In genomic region chr2:77228379-77228778, GRCh38 we compare ENCODE assay signal across 18 cellular contexts.
DNase-seq lines count a peak whose midpoint lies in the region; ATAC-seq, FAIRE-seq and TF ChIP-seq lines count a peak whose summit lies in the region.
"Had no signal": no experiment of that assay in that cellular context is flagged by ENCODE, and none has a peak within 500 bp of the region (broad histone marks: within the 10 kb centered on the region; RNA-seq: fewer than 3 reads in every experiment).

No MANE protein-coding gene starts in this region.

- FAIRE-seq in HTR-8/SVneo (lab: Jason Lieb, UNC) = no peak

- DNase-seq in left cardiac atrium = no peak
- no peak for DNase-seq in Right ventricle myocardium superior
- peak; percentile 64 for DNase-seq in NCI-H446 treated with DMSO at 0.1 percent for 48 hours (lab: John Stamatoyannopoulos, UW)
- peak; percentile 1 for DNase-seq in fibroblast of villous mesenchyme (ENCODE audit: low read depth)
- DNase-seq in GF-D8 (lab: John Stamatoyannopoulos, UW) = no peak
- no peak for DNase-seq in HTR-8/SVneo (ENCODE audit: insufficient read length, low spot score)
- DNase-seq: activated CD4-positive, alpha-beta T cell treated with anti-CD3 and anti-CD28 coated beads for 1 hour; activated CD8-positive, alpha-beta memory T cell treated with anti-CD3 and anti-CD28 coated beads, Interleukin-2, amount 50 U/mL, for 48 hours; effector CD4-positive, alpha-beta T cell; foreskin fibroblast; natural killer cell; NCI-H146; SHP77 treated with DMSO at 0.1 percent for 48 hours; stimulated activated CD4-positive, alpha-beta T cell treated with anti-CD3 and anti-CD28 coated beads, Interleukin-15, amount 100 ng/mL, for 24 hours; stomach had no signal

- ATAC-seq in left cardiac atrium (peak; percentile 35 to 82), Right ventricle myocardium superior (ENCODE audit: poor library complexity) (no peak), HG03139 (IDR thresholded peaks at IDR 0.05; ENCODE audit: unreplicated experiment) (no peak), HG03097 (IDR thresholded peaks at IDR 0.05; ENCODE audit: low FRiP score, unreplicated experiment) (no peak)
- ATAC-seq: HCT116, natural killer cell had no signal

- intact Hi-C loops in left cardiac atrium (cut with DNase I) = no loop called here
- intact Hi-C loops in Right ventricle myocardium superior (cut with DNase I) = no loop called here

- no peak for TF ChIP-seq CTCF in fibroblast of villous mesenchyme (IDR thresholded peaks at IDR 0.05; ENCODE audit: insufficient read depth, low read depth, low read length)

- H3K4me3 ChIP-seq in fibroblast of villous mesenchyme (ENCODE audit: low read depth, low read length) = no peak overlapping the region
- H3K4me3 ChIP-seq: stomach had no signal

Comparison
In these comparisons a context has a peak if more than half of its experiments do, and no peak if none do; other contexts are left out.
1. ATAC-seq: peak in left cardiac atrium (2 of 2); none in Right ventricle myocardium superior (single experiment), HG03139 (single experiment) and HG03097 (single experiment).
2. DNase-seq: peak in NCI-H446 treated with DMSO at 0.1 percent for 48 hours (single experiment) and fibroblast of villous mesenchyme (single experiment); none in left cardiac atrium (single experiment), Right ventricle myocardium superior (single experiment), GF-D8 (single experiment) and HTR-8/SVneo (single experiment).